ENCODE assay signal across 9 cellular contexts in genomic region chr16:53132406-53132805, GRCh38.
A peak's percentile ranks its signal among the peaks of the same experiment; 100 is the strongest.
DNase-seq lines count a peak whose midpoint lies in the region; ATAC-seq and TF ChIP-seq lines count a peak whose summit lies in the region.
"Had no signal": no experiment of that assay in that cellular context is flagged by ENCODE, and none has a peak within 500 bp of the region (broad histone marks: within the 10 kb centered on the region; RNA-seq: fewer than 3 reads in every experiment).

No MANE protein-coding gene starts in this region.

- no TSS peak for BruUV-seq in MCF 10A (replicated peaks; lab: Mats Ljungman, UMichigan)

- ATAC-seq in GM21367 (IDR thresholded peaks at IDR 0.05; ENCODE audit: unreplicated experiment), result no peak

- intact Hi-C loops in MCF 10A (cut with micrococcal nuclease), result no loop called here

- peaks cover 25% of the 10 kb centered on the region for H3K4me1 Mint-ChIP-seq in MCF 10A (ENCODE audit: insufficient read depth, unreplicated experiment)
- peaks cover 40% of the 10 kb centered on the region for H3K4me1 Mint-ChIP-seq in mesothelial cell of epicardium

- H3K27me3 Mint-ChIP-seq in MCF 10A (ENCODE audit: insufficient read depth, unreplicated experiment), result no peaks in the 10 kb centered on the region
- H3K27me3 Mint-ChIP-seq in mesothelial cell of epicardium (ENCODE audit: low read depth), result no peaks in the 10 kb centered on the region

- H3K9me3 Mint-ChIP-seq in MCF 10A (ENCODE audit: unreplicated experiment) (no peaks in the 10 kb centered on the region), mesothelial cell of epicardium (no peaks in the 10 kb centered on the region)

- peak overlapping the region; percentile 77 for H3K27ac Mint-ChIP-seq in MCF 10A (ENCODE audit: low read depth, unreplicated experiment)
- H3K27ac Mint-ChIP-seq in mesothelial cell of epicardium, result peak overlapping the region; percentile 64

- no peak for TF ChIP-seq CTCF in AG10803 (conservative IDR thresholded peaks at IDR 0.05; ENCODE audit: low read length)
- TF ChIP-seq CTCF in MCF 10A (IDR thresholded peaks at IDR 0.05; ENCODE audit: unreplicated experiment), result no peak
- TF ChIP-seq CTCF in mesothelial cell of epicardium (IDR thresholded peaks at IDR 0.05; ENCODE audit: unreplicated experiment), result no peak

- no peak overlapping the region for H3K27ac ChIP-seq in HUES64 (ENCODE audit: low read depth, low read length)

- peaks cover 23% of the 10 kb centered on the region for H3K4me1 ChIP-seq in HUES64 (ENCODE audit: insufficient read depth, low read length)

- H3K36me3 Mint-ChIP-seq in MCF 10A (ENCODE audit: insufficient read depth, unreplicated experiment) (peaks cover 20% of the 10 kb centered on the region), mesothelial cell of epicardium (no peaks in the 10 kb centered on the region)

- no peaks in the 10 kb centered on the region for H3K9me3 ChIP-seq in HUES64 (ENCODE audit: insufficient read depth, low read depth, low read length)

- CTCF ChIA-PET in MCF 10A (lab: Yijun Ruan, JAX), result interaction anchor here (0.6 to 1.1 kb wide), 4 partner anchors 14 to 77 kb away, joined by 3 to 4 read pairs (median 4); partner anchors contain the start of gene CHD9

- 76% methylated on average over 5 of the region's 6 CpGs for WGBS in HUES64

- H3K4me3 Mint-ChIP-seq in MCF 10A (ENCODE audit: unreplicated experiment) (peak overlapping the region; percentile 94), mesothelial cell of epicardium (peak overlapping the region; percentile 86)

- no peak overlapping the region for H3K9ac ChIP-seq in HUES64 (ENCODE audit: low read depth, low read length)

- no peaks in the 10 kb centered on the region for H3K36me3 ChIP-seq in HUES64 (ENCODE audit: insufficient read depth, low read length)

- peaks cover 3% of the 10 kb centered on the region; the same call in 1 of the 2 replicates for H3K27me3 ChIP-seq in HUES64 (ENCODE audit: insufficient read depth, low read length)

- DNase-seq in AG10803 (ENCODE audit: low read depth) (peak; percentile 23), MCF 10A (ENCODE audit: unreplicated experiment) (no peak), mesothelial cell of epicardium (ENCODE audit: low spot score in 2 of 2, unreplicated experiment in 2 of 2) (no peak), NCI-H1436 (lab: John Stamatoyannopoulos, UW) (no peak), middle frontal gyrus (ENCODE audit: extremely low spot score, low spot score) (no peak)
- no peak for DNase-seq in stimulated activated CD4-positive, alpha-beta T cell treated with anti-CD3 and anti-CD28 coated beads, Interleukin-4, amount 100 ng/mL, for 24 hours
- DNase-seq: NCI-H446 treated with DMSO at 0.1 percent for 48 hours had no signal

- POLR2A ChIA-PET in MCF 10A (lab: Yijun Ruan, JAX), result interaction anchor here (0.6 to 2.1 kb wide), 11 partner anchors 9 to 80 kb away, joined by 3 to 14 read pairs (median 5); partner anchors contain the start of gene CHD9

- peak overlapping the region; percentile 76 for H3K4me3 ChIP-seq in AG10803 (ENCODE audit: low read length)
- peak overlapping the region; percentile 90 for H3K4me3 ChIP-seq in HUES64 (ENCODE audit: low read length)
